1 cellular context compared by ENCODE assay signal in genomic region chr2:98727758-98728718, GRCh38.
TF ChIP-seq lines count a peak whose summit lies in the region.

No MANE protein-coding gene starts in this region.

TF ChIP-seq in SK-N-SH, 30 proteins besides CTCF, POLR2A, EP300 and RAD21:
- no peak for TF ChIP-seq RFX5 (IDR thresholded peaks at IDR 0.05; ENCODE audit: low read length)
- TF ChIP-seq NRF1 (IDR thresholded peaks at IDR 0.05; ENCODE audit: low read depth, low read length): no peak
- TF ChIP-seq REST (IDR thresholded peaks at IDR 0.05; ENCODE audit: low read depth, low read length): no peak
- TF ChIP-seq TEAD4 (IDR thresholded peaks at IDR 0.05; ENCODE audit: borderline replicate concordance, insufficient read depth): no peak
- no peak for TF ChIP-seq PBX3 (IDR thresholded peaks at IDR 0.05)
- no peak for TF ChIP-seq GABPA (IDR thresholded peaks at IDR 0.05; ENCODE audit: low read depth)
- TF ChIP-seq YY1 (IDR thresholded peaks at IDR 0.05; ENCODE audit: low read depth): no peak
TF ChIP-seq in SK-N-SH: peak in this region for 0.
